In the genomic region with DNA sequence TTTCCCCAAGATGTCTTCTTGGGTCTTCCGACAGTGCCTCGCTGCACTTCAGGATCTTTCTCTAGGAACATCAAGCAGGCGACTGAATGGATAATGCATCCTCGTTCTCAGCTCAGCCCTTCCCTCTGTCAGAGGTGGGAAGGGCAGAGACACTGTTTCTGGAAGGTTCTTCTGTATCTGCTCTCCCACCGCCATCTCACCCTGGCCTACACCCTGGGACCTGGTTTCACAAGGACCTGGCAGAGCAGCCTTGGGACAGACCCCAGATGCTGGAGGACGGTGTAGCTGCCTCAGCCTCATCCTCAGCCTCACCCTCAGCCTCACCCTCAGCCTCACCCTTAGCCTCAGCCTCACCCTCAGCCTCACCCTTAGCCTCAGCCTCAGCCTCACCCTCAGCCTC, we compare ENCODE assay signal across 19 cellular contexts. TPM values are rescaled to one million over a fixed set of nuclear protein-coding genes. Genes with fewer than 3 reads are reported as not detected.
A peak's percentile ranks its signal among the peaks of the same experiment; 100 is the strongest.
DNase-seq lines count a peak whose midpoint lies in the region; FAIRE-seq and TF ChIP-seq lines count a peak whose summit lies in the region.
"Had no signal": no experiment of that assay in that cellular context is flagged by ENCODE, and none has a peak within 500 bp of the region (broad histone marks: within the 10 kb centered on the region; RNA-seq: fewer than 3 reads in every experiment).

No MANE protein-coding gene starts in this region.

- CTCF ChIA-PET in A673 (lab: Charles Lee): no interaction called here

- no peak overlapping the region for H3K4me3 Mint-ChIP-seq in nephron progenitor cell
- no peak overlapping the region for H3K4me3 Mint-ChIP-seq in CD14-positive monocyte
- H3K4me3 Mint-ChIP-seq: CD4-positive, alpha-beta memory T cell; HFFc6 had no signal

- peak; percentile 39 for DNase-seq in activated effector memory CD4-positive, alpha-beta T cell treated with anti-CD3 and anti-CD28 coated beads, Interleukin-2, amount 50 U/mL, for 16 hours
- DNase-seq in activated effector memory CD4-positive, alpha-beta T cell treated with Interleukin-2 at 50 U/mL for 16 hours: no peak
- DNase-seq in nephron progenitor cell (no peak), posterior vena cava (ENCODE audit: low spot score) (peak; percentile 13), A673 (ENCODE audit: low spot score) (no peak), CD14-positive monocyte (ENCODE audit: low spot score) (no peak), RCC 7860 (ENCODE audit: low spot score) (no peak)
- DNase-seq: 8988T; ACHN; C1 segment of cervical spinal cord; CD4-positive, alpha-beta memory T cell; DMS79; EL; HFFc6 had no signal

- FAIRE-seq in RCC 7860 (lab: Jason Lieb, UNC): no peak
- FAIRE-seq: G401.6, GM12891, H1 had no signal

- peak overlapping the region; percentile 75; the same call in 1 of the 2 replicates for H3K4me2 ChIP-seq in DOHH2 (ENCODE audit: low read length)

- H3K36me3 ChIP-seq in DOHH2 (ENCODE audit: control insufficient read depth, low read length): no peaks in the 10 kb centered on the region
- no peaks in the 10 kb centered on the region for H3K36me3 ChIP-seq in A673 (ENCODE audit: insufficient read depth, low read length, poor library complexity, severe bottlenecking)
- H3K36me3 ChIP-seq: HAP-1 had no signal

- no peaks in the 10 kb centered on the region for H3K79me2 ChIP-seq in DOHH2 (ENCODE audit: control insufficient read depth, low read length)

- peak overlapping the region; percentile 77; the same call in 1 of the 2 replicates for H3K4me3 ChIP-seq in DOHH2 (ENCODE audit: low read length)
- H3K4me3 ChIP-seq in A673 (ENCODE audit: low read depth, low read length, poor library complexity, severe bottlenecking): no peak overlapping the region
- H3K4me3 ChIP-seq: HAP-1 had no signal

- H3K4me1 Mint-ChIP-seq in nephron progenitor cell (peaks cover 43% of the 10 kb centered on the region), CD14-positive monocyte (no peaks in the 10 kb centered on the region)

- H3K36me3 Mint-ChIP-seq in nephron progenitor cell (ENCODE audit: low read depth) (no peaks in the 10 kb centered on the region), CD14-positive monocyte (no peaks in the 10 kb centered on the region)
- H3K36me3 Mint-ChIP-seq: CD4-positive, alpha-beta memory T cell had no signal

- no peak overlapping the region for H3K27ac ChIP-seq in DOHH2 (ENCODE audit: low read depth, low read length)
- no peak overlapping the region for H3K27ac ChIP-seq in A673 (ENCODE audit: low read depth, low read length, poor library complexity, severe bottlenecking)

- no peaks in the 10 kb centered on the region for H3K27me3 ChIP-seq in DOHH2 (ENCODE audit: control insufficient read depth, low read length)
- H3K27me3 ChIP-seq in A673 (replicated peaks; ENCODE audit: insufficient read depth, low read depth, low read length, poor library complexity): peaks cover 4% of the 10 kb centered on the region

- H3K27me3 Mint-ChIP-seq in nephron progenitor cell (ENCODE audit: low read depth, poor library complexity): peaks cover 23% of the 10 kb centered on the region
- peaks cover 2 to 14% (median 4%) of the 10 kb centered on the region in 3 donors for H3K27me3 Mint-ChIP-seq in CD14-positive monocyte (ENCODE audit: low read depth in 3 of 3)

- H3K27ac Mint-ChIP-seq in nephron progenitor cell (peak overlapping the region; percentile 25), CD14-positive monocyte (no peak overlapping the region)
- H3K27ac Mint-ChIP-seq: HFFc6 had no signal

- H3F3A ChIP-seq in DOHH2 (ENCODE audit: control insufficient read depth, insufficient read depth): peaks cover 8% of the 10 kb centered on the region

- intact Hi-C loops in posterior vena cava (cut with DNase I) (no loop called here), A673 (cut with micrococcal nuclease; ENCODE audit: unreplicated experiment) (no loop called here), CD14-positive monocyte (cut with micrococcal nuclease) (no loop called here)

- POLR2A ChIA-PET in A673 (lab: Charles Lee; ENCODE audit: low non-redundant PET): no interaction called here

- H3K4me1 ChIP-seq in DOHH2 (ENCODE audit: control insufficient read depth, low read length): peaks cover 49% of the 10 kb centered on the region
- peaks cover 7% of the 10 kb centered on the region for H3K4me1 ChIP-seq in A673 (ENCODE audit: insufficient read depth, low read length, poor library complexity, severe bottlenecking)
- H3K4me1 ChIP-seq: HAP-1 had no signal

- TF ChIP-seq CTCF in DOHH2 (IDR thresholded peaks at IDR 0.05; ENCODE audit: low read depth, low read length, poor library complexity, severe bottlenecking) (no peak), nephron progenitor cell (IDR thresholded peaks at IDR 0.05) (no peak), A673 (conservative IDR thresholded peaks at IDR 0.05; ENCODE audit: low read depth, low read length) (no peak), CD14-positive monocyte (IDR thresholded peaks at IDR 0.05) (no peak)

- no peaks in the 10 kb centered on the region for H4K20me1 ChIP-seq in DOHH2 (ENCODE audit: control insufficient read depth, insufficient read depth, low read depth, low read length)

- H3K9me3 Mint-ChIP-seq in nephron progenitor cell: peaks cover 1% of the 10 kb centered on the region
- no peaks in the 10 kb centered on the region for H3K9me3 Mint-ChIP-seq in CD14-positive monocyte
- H3K9me3 Mint-ChIP-seq: CD4-positive, alpha-beta memory T cell; HFFc6 had no signal

- H3K9me3 ChIP-seq in DOHH2 (ENCODE audit: control insufficient read depth, insufficient read depth, low read length) (no peaks in the 10 kb centered on the region), A673 (ENCODE audit: low read depth, low read length, poor library complexity, severe bottlenecking) (no peaks in the 10 kb centered on the region)
- H3K9me3 ChIP-seq: HAP-1 had no signal

- no TSS peak for BruUV-seq in A673 (replicated peaks; lab: Mats Ljungman, UMichigan)

- no peaks in the 10 kb centered on the region for H3K9me2 ChIP-seq in DOHH2 (replicated peaks; ENCODE audit: control insufficient read depth, low read length)

RNA-seq across cellular contexts. Expression of a gene that starts 18.5 kb away (rescaled TPM):
- total RNA-seq in posterior vena cava (10 to 100 TPM; 29.4 to 32.4 TPM), A673 (2021) (89.5 and 102 TPM in 2 replicates)
- polyA plus RNA-seq in CD14-positive monocyte: 10 to 100 TPM; 65.9 to 81.7 TPM

RNA-seq across cellular contexts. Expression of a gene that starts 20.1 kb away (rescaled TPM):
- total RNA-seq in posterior vena cava (10 to 100 TPM; 25.4 to 25.8 TPM), A673 (2021) (69.4 and 72.8 TPM in 2 replicates)
- 10 to 100 TPM; 62.2 to 62.3 TPM for polyA plus RNA-seq in CD14-positive monocyte

Comparison
In these comparisons a context has a peak if more than half of its experiments do, and no peak if none do; other contexts are left out.
1. DNase-seq: peak in activated effector memory CD4-positive, alpha-beta T cell treated with anti-CD3 and anti-CD28 coated beads, Interleukin-2, amount 50 U/mL, for 16 hours (single experiment) and posterior vena cava (single experiment); none in activated effector memory CD4-positive, alpha-beta T cell treated with Interleukin-2 at 50 U/mL for 16 hours (single experiment), nephron progenitor cell (single experiment), A673 (single experiment), CD14-positive monocyte (single experiment) and RCC 7860 (single experiment).